ENCODE assay signal across 24 cellular contexts in the genomic region with DNA sequence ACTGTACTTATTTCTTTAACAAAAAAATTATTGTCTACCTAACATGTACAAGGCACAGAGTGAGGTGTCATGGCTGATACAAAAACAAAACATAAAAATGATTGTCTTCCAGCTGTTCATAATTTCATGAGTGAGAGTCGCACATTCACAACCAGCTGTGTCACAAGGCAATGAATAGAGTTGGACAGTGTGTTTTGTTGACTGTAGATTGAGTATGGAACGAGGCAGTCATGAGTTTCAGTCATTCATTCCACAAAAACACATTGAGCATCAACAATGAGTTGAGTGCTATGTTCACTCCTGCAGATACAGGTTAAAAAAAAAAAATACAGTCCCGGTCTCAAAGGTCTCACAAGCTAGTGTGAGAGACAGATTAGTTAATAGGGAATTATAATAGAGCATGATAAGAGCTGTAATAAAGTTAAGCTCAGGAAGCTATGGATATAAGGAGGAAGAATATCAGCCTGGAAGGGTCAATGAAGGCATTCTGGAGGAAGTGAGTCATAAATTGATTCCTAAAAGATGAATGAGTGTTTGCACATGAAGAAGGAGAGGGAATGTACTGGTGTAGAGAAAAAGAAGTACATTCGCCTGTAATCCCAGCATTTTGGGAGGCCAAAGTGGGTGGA. TPM values are rescaled to one million over a fixed set of nuclear protein-coding genes. Genes with fewer than 3 reads are reported as not detected.
DNase-seq lines count a peak whose midpoint lies in the region; ATAC-seq, FAIRE-seq and TF ChIP-seq lines count a peak whose summit lies in the region.
"Had no signal": no experiment of that assay in that cellular context is flagged by ENCODE, and none has a peak within 500 bp of the region (broad histone marks: within the 10 kb centered on the region; RNA-seq: fewer than 3 reads in every experiment).

No MANE protein-coding gene starts in this region.

- CTCF ChIA-PET in IMR-90 (lab: Yijun Ruan, JAX): interaction anchor here (0.6 kb wide), 3 partner anchors 19 to 35 kb away, joined by 3 to 4 read pairs (median 4); no protein-coding TSS in a partner anchor

- H2BK15ac ChIP-seq in IMR-90 (ENCODE audit: low read depth, low read length): peak overlapping the region; percentile 29; the same call in 1 of the 3 replicates
- H2BK15ac ChIP-seq in mesenchymal stem cell (ENCODE audit: low read depth, poor library complexity, severe bottlenecking): no peak overlapping the region

- no peak overlapping the region for H3K56ac ChIP-seq in IMR-90 (ENCODE audit: extremely low read depth, insufficient read depth, low read length)

- H3K36me3 ChIP-seq in IMR-90 (ENCODE audit: control insufficient read depth, insufficient read depth, low read length) (no peaks in the 10 kb centered on the region), astrocyte (ENCODE audit: insufficient read depth, low read length) (no peaks in the 10 kb centered on the region), mesenchymal stem cell (ENCODE audit: control insufficient read depth in 1 of 2, insufficient read depth in 2 of 2, low read depth in 1 of 2, low read length in 2 of 2) (no peaks in the 10 kb centered on the region), trophoblast cell (ENCODE audit: control insufficient read depth in 1 of 2, insufficient read depth in 2 of 2, low read length in 2 of 2) (no peaks in the 10 kb centered on the region), gastroesophageal sphincter (no peaks in the 10 kb centered on the region)

- H2AFZ ChIP-seq in IMR-90 (replicated peaks; ENCODE audit: low read length, poor library complexity) (peak overlapping the region; percentile 28), astrocyte (ENCODE audit: low read depth, low read length) (no peak overlapping the region), mesenchymal stem cell (ENCODE audit: low read depth, low read length) (no peak overlapping the region), trophoblast cell (ENCODE audit: insufficient read depth, low read length, poor library complexity) (no peak overlapping the region)

- intact Hi-C loops in IMR-90 (cut with micrococcal nuclease): no loop called here

- peaks cover 9% of the 10 kb centered on the region for H3K4me1 ChIP-seq in IMR-90 (ENCODE audit: control insufficient read depth, insufficient read depth, low read length)
- H3K4me1 ChIP-seq in astrocyte (ENCODE audit: insufficient read depth, low read length): peaks cover 24% of the 10 kb centered on the region
- no peaks in the 10 kb centered on the region for H3K4me1 ChIP-seq in mesenchymal stem cell (ENCODE audit: control insufficient read depth, insufficient read depth, low read depth, low read length)
- H3K4me1 ChIP-seq in trophoblast cell (ENCODE audit: control insufficient read depth in 1 of 2, insufficient read depth in 2 of 2, low read length in 2 of 2): no peaks in the 10 kb centered on the region
- H3K4me1 ChIP-seq in gastroesophageal sphincter: no peaks in the 10 kb centered on the region

- H4K91ac ChIP-seq in IMR-90 (ENCODE audit: insufficient read depth, low read depth, low read length): no peak overlapping the region
- no peak overlapping the region for H4K91ac ChIP-seq in mesenchymal stem cell (ENCODE audit: low read length)
- H4K91ac ChIP-seq in trophoblast cell (ENCODE audit: low read depth, low read length): no peak overlapping the region

- no peaks in the 10 kb centered on the region for H3K9me3 Mint-ChIP-seq in astrocyte (ENCODE audit: unreplicated experiment)
- H3K9me3 Mint-ChIP-seq: activated naive CD4-positive, alpha-beta T cell treated with anti-CD3 and anti-CD28 coated beads for 36 hours; CD4-positive, alpha-beta T cell; nephron had no signal

- TF ChIP-seq RAD21 in IMR-90 (IDR thresholded peaks at IDR 0.05; ENCODE audit: low read length): no peak

- H2AK5ac ChIP-seq in IMR-90 (ENCODE audit: low read depth, low read length) (peak overlapping the region; percentile 41; the same call in 1 of the 2 replicates), mesenchymal stem cell (ENCODE audit: low read length, severe bottlenecking) (no peak overlapping the region), trophoblast cell (ENCODE audit: low read length) (no peak overlapping the region)

- no peak overlapping the region for H4K5ac ChIP-seq in IMR-90 (ENCODE audit: low read depth, low read length)

- WGBS in IMR-90 (ENCODE audit: extremely low coverage in 2 of 2, insufficient read length in 1 of 2), 2 experiments: no CpG with 5 or more reads among the region's 4 CpGs
- WGBS in mesenchymal stem cell: 62% methylated on average over 2 of the region's 4 CpGs
- no CpG with 5 or more reads among the region's 4 CpGs for WGBS in trophoblast cell (ENCODE audit: extremely low coverage, insufficient coverage, insufficient read length)
- WGBS in gastroesophageal sphincter (ENCODE audit: low coverage in 1 of 2), 2 donors: 65 to 71% methylated on average over 3 to 4 of the region's 4 CpGs

- DNase-seq in AG08395 (ENCODE audit: low spot score) (peak; percentile 40), IMR-90 (peak; percentile 54), astrocyte (ENCODE audit: low read depth) (no peak), mesenchymal stem cell (peak; percentile 43), NK-92 (lab: John Stamatoyannopoulos, UW; ENCODE audit: unreplicated experiment) (no peak), trophoblast cell (no peak), NCI-H1930 (lab: John Stamatoyannopoulos, UW) (no peak)
- DNase-seq: activated CD4-positive, alpha-beta memory T cell treated with anti-CD3 and anti-CD28 coated beads, Interleukin-2, amount 10 ng/mL, durations not matched to agents 7 days and 5 days; activated CD4-positive, CD25-positive, alpha-beta regulatory T cell; activated naive CD4-positive, alpha-beta T cell treated with anti-CD3 and anti-CD28 coated beads for 36 hours; activated T-cell treated with anti-CD3 and anti-CD28 coated beads, Interleukin-2, amount 50 U/mL, for 24 hours; aorta; CD4-positive, alpha-beta T cell; DMS53; left colon; NCI-H1105; NCI-H524 treated with DMSO at 0.1 percent for 48 hours; stimulated activated CD4-positive, alpha-beta T cell treated with anti-CD3 and anti-CD28 coated beads, Interleukin-12 subunit alpha, Interleukin-12 subunit beta, amount 100 ng/mL, for 4 hours; stimulated activated CD8-positive, alpha-beta memory T cell treated with anti-CD3 and anti-CD28 coated beads, Interleukin-4, amount 100 ng/mL, for 48 hours; T1000 had no signal

- H2BK120ac ChIP-seq in IMR-90 (ENCODE audit: low read depth, low read length) (peak overlapping the region; percentile 80; the same call in 1 of the 2 replicates), mesenchymal stem cell (ENCODE audit: low read depth, low read length) (no peak overlapping the region), trophoblast cell (ENCODE audit: insufficient read depth, low read length, poor library complexity) (no peak overlapping the region)

- H3K4me2 ChIP-seq in IMR-90 (ENCODE audit: low read depth, low read length) (no peak overlapping the region), astrocyte (ENCODE audit: low read length) (peak overlapping the region; percentile 55), mesenchymal stem cell (ENCODE audit: low read length, poor library complexity, severe bottlenecking) (no peak overlapping the region), trophoblast cell (ENCODE audit: low read length) (no peak overlapping the region)

- no peak for TF ChIP-seq CTCF in IMR-90 (conservative IDR thresholded peaks at IDR 0.05; ENCODE audit: low read depth, low read length)
- TF ChIP-seq CTCF in astrocyte (IDR thresholded peaks at IDR 0.05; ENCODE audit: insufficient read depth, low read depth, low read length): no peak
- TF ChIP-seq CTCF in gastroesophageal sphincter (IDR thresholded peaks at IDR 0.05): no peak

- H3K27ac ChIP-seq in IMR-90 (ENCODE audit: insufficient read depth, low read length): no peak overlapping the region
- H3K27ac ChIP-seq in astrocyte (ENCODE audit: low read depth, low read length): no peak overlapping the region
- H3K27ac ChIP-seq in mesenchymal stem cell (ENCODE audit: low read length, poor library complexity, severe bottlenecking): no peak overlapping the region
- no peak overlapping the region for H3K27ac ChIP-seq in trophoblast cell (ENCODE audit: low read depth, low read length)
- H3K27ac ChIP-seq in gastroesophageal sphincter: no peak overlapping the region

- in situ Hi-C loops in IMR-90 (cut with MboI; ENCODE audit: low sequenced_read_pairs): no loop called here

- H3K9me3 ChIP-seq in IMR-90 (ENCODE audit: control insufficient read depth, insufficient read depth, low read length): 0 out of 2 replicates have a peak, but pooled peaks cover under 1% of the 10 kb centered on the region
- no peaks in the 10 kb centered on the region for H3K9me3 ChIP-seq in astrocyte (ENCODE audit: insufficient read depth, low read depth, low read length)
- no peaks in the 10 kb centered on the region for H3K9me3 ChIP-seq in mesenchymal stem cell (ENCODE audit: control insufficient read depth, low read length)
- H3K9me3 ChIP-seq in trophoblast cell (ENCODE audit: insufficient read depth, low read depth, low read length): no peaks in the 10 kb centered on the region
- no peaks in the 10 kb centered on the region for H3K9me3 ChIP-seq in gastroesophageal sphincter

- H4K12ac ChIP-seq in trophoblast cell (ENCODE audit: low read depth, low read length): no peak overlapping the region

- peaks cover 6% of the 10 kb centered on the region for H3K27me3 Mint-ChIP-seq in astrocyte (ENCODE audit: low read depth, unreplicated experiment)

- TF ChIP-seq EP300 in gastroesophageal sphincter (IDR thresholded peaks at IDR 0.05): no peak

- H3K4ac ChIP-seq in IMR-90 (ENCODE audit: low read depth, low read length): peak overlapping the region; percentile 59; the same call in 1 of the 2 replicates
- H3K4ac ChIP-seq in mesenchymal stem cell (ENCODE audit: low read depth in 1 of 2, low read length in 2 of 2): no peak overlapping the region
- H3K4ac ChIP-seq in trophoblast cell (ENCODE audit: low read depth, low read length): no peak overlapping the region

- no peaks in the 10 kb centered on the region for H3K36me3 Mint-ChIP-seq in astrocyte (ENCODE audit: low read depth, unreplicated experiment)

- H4K20me1 ChIP-seq in IMR-90 (ENCODE audit: insufficient read depth, low read length) (no peaks in the 10 kb centered on the region), astrocyte (ENCODE audit: insufficient read depth, low read length) (no peaks in the 10 kb centered on the region)

- no peak overlapping the region for H3K9ac ChIP-seq in IMR-90 (ENCODE audit: low read depth, low read length)
- no peak overlapping the region for H3K9ac ChIP-seq in astrocyte (ENCODE audit: low read length)
- no peak overlapping the region for H3K9ac ChIP-seq in mesenchymal stem cell (ENCODE audit: low read length)
- H3K9ac ChIP-seq in trophoblast cell (ENCODE audit: low read length): no peak overlapping the region

- H3K4me1 Mint-ChIP-seq in astrocyte (ENCODE audit: low read depth, unreplicated experiment): peaks cover 5% of the 10 kb centered on the region
- H3K4me1 Mint-ChIP-seq: activated CD4-positive, alpha-beta memory T cell treated with anti-CD3 and anti-CD28 coated beads, Interleukin-2, amount 10 ng/mL, durations not matched to agents 7 days and 5 days had no signal

- H3K23ac ChIP-seq in IMR-90 (ENCODE audit: low read depth, low read length) (peak overlapping the region; percentile 34; the same call in 1 of the 2 replicates), mesenchymal stem cell (ENCODE audit: low read length in 2 of 2) (no peak overlapping the region), trophoblast cell (ENCODE audit: low read length) (no peak overlapping the region)

- H3K79me2 ChIP-seq in astrocyte (ENCODE audit: insufficient read depth, low read length) (no peaks in the 10 kb centered on the region), trophoblast cell (ENCODE audit: control insufficient read depth, insufficient read depth, low read length, poor library complexity) (no peaks in the 10 kb centered on the region)

- BruUV-seq in IMR-90 (replicated peaks; lab: Mats Ljungman, UMichigan): no TSS peak

- H2BK5ac ChIP-seq in IMR-90 (ENCODE audit: low read depth, low read length, poor library complexity, severe bottlenecking): peak overlapping the region; percentile 24
- H2BK5ac ChIP-seq in mesenchymal stem cell (ENCODE audit: low read depth, low read length, poor library complexity, severe bottlenecking): no peak overlapping the region
- H2BK5ac ChIP-seq in trophoblast cell (ENCODE audit: low read depth, low read length, poor library complexity): no peak overlapping the region

- no peak overlapping the region for H2BK12ac ChIP-seq in mesenchymal stem cell (ENCODE audit: low read length in 2 of 2)
- no peak overlapping the region for H2BK12ac ChIP-seq in trophoblast cell (ENCODE audit: low read length)

- H2AK9ac ChIP-seq in IMR-90 (replicated peaks; ENCODE audit: low read depth, low read length, poor library complexity): no peak overlapping the region

- H3K27ac Mint-ChIP-seq in astrocyte (ENCODE audit: unreplicated experiment): no peak overlapping the region
- H3K27ac Mint-ChIP-seq: activated CD4-positive, alpha-beta memory T cell treated with anti-CD3 and anti-CD28 coated beads, Interleukin-2, amount 10 ng/mL, durations not matched to agents 7 days and 5 days; activated naive CD4-positive, alpha-beta T cell treated with anti-CD3 and anti-CD28 coated beads for 36 hours; activated T-cell treated with anti-CD3 and anti-CD28 coated beads, Interleukin-2, amount 50 U/mL, for 24 hours; CD4-positive, alpha-beta T cell had no signal

- H3K27me3 ChIP-seq in IMR-90 (ENCODE audit: control insufficient read depth, insufficient read depth, low read length): no peaks in the 10 kb centered on the region
- no peaks in the 10 kb centered on the region for H3K27me3 ChIP-seq in astrocyte (ENCODE audit: insufficient read depth, low read length)
- H3K27me3 ChIP-seq in mesenchymal stem cell (ENCODE audit: control insufficient read depth in 1 of 2, insufficient read depth in 1 of 2, low read length in 2 of 2): no peaks in the 10 kb centered on the region
- H3K27me3 ChIP-seq in trophoblast cell (ENCODE audit: insufficient read depth, low read length): no peaks in the 10 kb centered on the region
- H3K27me3 ChIP-seq in gastroesophageal sphincter: no peaks in the 10 kb centered on the region

- H3K4me3 ChIP-seq in IMR-90 (ENCODE audit: insufficient read depth, low read depth, low read length): no peak overlapping the region
- no peak overlapping the region for H3K4me3 ChIP-seq in astrocyte (ENCODE audit: insufficient read depth, low read depth, low read length)
- no peak overlapping the region for H3K4me3 ChIP-seq in mesenchymal stem cell (ENCODE audit: insufficient read depth in 1 of 2, low read depth in 1 of 2, low read length in 2 of 2)
- H3K4me3 ChIP-seq in trophoblast cell (ENCODE audit: low read depth, low read length): no peak overlapping the region
- H3K4me3 ChIP-seq in gastroesophageal sphincter: no peak overlapping the region

- no peak overlapping the region for H3K4me3 Mint-ChIP-seq in astrocyte (ENCODE audit: unreplicated experiment)
- H3K4me3 Mint-ChIP-seq: activated CD4-positive, alpha-beta memory T cell treated with anti-CD3 and anti-CD28 coated beads, Interleukin-2, amount 10 ng/mL, durations not matched to agents 7 days and 5 days; activated naive CD4-positive, alpha-beta T cell treated with anti-CD3 and anti-CD28 coated beads for 36 hours; activated T-cell treated with anti-CD3 and anti-CD28 coated beads, Interleukin-2, amount 50 U/mL, for 24 hours; CD4-positive, alpha-beta T cell; nephron had no signal

- TF ChIP-seq POLR2A in IMR-90 (IDR thresholded peaks at IDR 0.05; ENCODE audit: low read depth, low read length) (no peak), gastroesophageal sphincter (IDR thresholded peaks at IDR 0.05) (no peak)

- no peaks in the 10 kb centered on the region for H3K79me1 ChIP-seq in IMR-90 (ENCODE audit: low read depth in 1 of 2, low read length in 2 of 2)
- H3K79me1 ChIP-seq in mesenchymal stem cell (replicated peaks; ENCODE audit: low read length, poor library complexity, severe bottlenecking): peaks cover 1% of the 10 kb centered on the region
- no peaks in the 10 kb centered on the region for H3K79me1 ChIP-seq in trophoblast cell (ENCODE audit: low read length)

- peaks cover 8% of the 10 kb centered on the region; the same call in 1 of the 2 replicates for H3K9me1 ChIP-seq in IMR-90 (ENCODE audit: insufficient read depth, low read length)

- POLR2A ChIA-PET in IMR-90 (lab: Charles Lee; ENCODE audit: unreplicated experiment): no interaction called here

- FAIRE-seq in astrocyte (lab: Jason Lieb, UNC): no peak
- FAIRE-seq: endometrium, frontal cortex had no signal

- peak overlapping the region; percentile 62 for H3K14ac ChIP-seq in IMR-90 (replicated peaks; ENCODE audit: low read depth, low read length)
- H3K14ac ChIP-seq in mesenchymal stem cell (ENCODE audit: low read length in 2 of 2): no peak overlapping the region
- H3K14ac ChIP-seq in trophoblast cell (ENCODE audit: low read length): no peak overlapping the region

- ATAC-seq in IMR-90 (ENCODE audit: low read depth) (peak; percentile 34; the same call in 1 of the 2 replicates), gastroesophageal sphincter (no peak)
- ATAC-seq: left colon had no signal

- H3K18ac ChIP-seq in IMR-90 (ENCODE audit: low read depth, low read length) (peak overlapping the region; percentile 66; the same call in 1 of the 2 replicates), mesenchymal stem cell (ENCODE audit: low read depth in 1 of 2, low read length in 2 of 2) (no peak overlapping the region), trophoblast cell (ENCODE audit: low read length) (no peak overlapping the region)

- dilution Hi-C loops in IMR-90 (cut with HindIII; ENCODE audit: low sequenced_read_pairs, unreplicated experiment): no loop called here

- H2BK20ac ChIP-seq in IMR-90 (ENCODE audit: low read depth, low read length): peak overlapping the region; percentile 58; the same call in 1 of the 2 replicates

- H4K8ac ChIP-seq in IMR-90 (ENCODE audit: low read depth in 2 of 2, low read length in 2 of 2) (peak overlapping the region in 1 of 2 experiments; percentile 81; a peak in 2 of 4 replicates), mesenchymal stem cell (ENCODE audit: low read length) (no peak overlapping the region), trophoblast cell (ENCODE audit: low read depth, low read length) (no peak overlapping the region)

RNA-seq across cellular contexts. Expression of gene ARHGAP29, which starts 47.8 kb away (rescaled TPM):
- 30.3 and 45.3 TPM in 2 replicates for total RNA-seq in IMR-90 (2012; rRNA removed)
- 15.9 and 19.1 TPM in 2 replicates for polyA plus RNA-seq in IMR-90 (2012; rRNA removed)
- 3.7 and 4.2 TPM in 2 replicates for polyA plus RNA-seq in IMR-90 (2012; cell fraction: cytosol; rRNA removed)
- 8.5 and 39.9 TPM in 2 replicates for polyA plus RNA-seq in IMR-90 (2012; cell fraction: nucleus; rRNA removed; ENCODE audit: low replicate concordance)
- 17.6 and 19.9 TPM in 2 replicates for total RNA-seq in astrocyte
- polyA plus RNA-seq in mesenchymal stem cell (2013, experiment 1 of 2): 4.1 TPM
- polyA plus RNA-seq in mesenchymal stem cell (2013, experiment 2 of 2): 4.1 TPM
- 122 and 130 TPM in 2 replicates for polyA plus RNA-seq in trophoblast cell (2013)
- 10 to 100 TPM; 21.9 to 78.4 (median 34.8) TPM for total RNA-seq in gastroesophageal sphincter
- total RNA-seq: CD4-positive, alpha-beta T cell had no signal

Comparison
In these comparisons a context has a peak if more than half of its experiments do, and no peak if none do; other contexts are left out.
1. DNase-seq: peak in AG08395 (single experiment), IMR-90 (single experiment) and mesenchymal stem cell (single experiment); none in astrocyte (single experiment), NK-92 (single experiment), trophoblast cell (0 of 2) and NCI-H1930 (0 of 2).